Comparison of ENCODE assay signal across 8 cellular contexts in the genomic region with DNA sequence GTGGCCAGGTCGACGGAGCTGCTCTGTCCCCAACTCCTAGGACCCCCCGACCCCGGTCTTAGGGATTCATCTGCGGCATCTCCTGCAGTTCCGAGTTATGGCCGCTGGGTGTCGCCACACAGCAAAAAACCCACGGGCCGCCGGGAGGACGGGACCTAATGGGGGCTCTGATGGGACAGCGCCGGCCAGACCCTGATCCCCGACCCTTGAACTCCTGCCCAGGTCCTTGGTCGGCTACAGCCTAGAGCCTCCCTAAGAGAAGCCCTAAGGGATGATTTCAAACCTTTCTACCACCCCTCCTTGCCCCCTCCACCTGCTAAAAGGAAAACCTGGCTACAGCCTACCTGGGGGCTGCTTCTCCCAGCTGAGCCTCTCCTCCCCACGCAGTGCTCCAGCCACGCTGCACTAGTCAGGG. TPM values are rescaled to one million over a fixed set of nuclear protein-coding genes. Genes with fewer than 3 reads are reported as not detected.
DNase-seq lines count a peak whose midpoint lies in the region; ATAC-seq and TF ChIP-seq lines count a peak whose summit lies in the region.

No MANE protein-coding gene starts in this region.

- H3K36me3 Mint-ChIP-seq in CD4-positive, alpha-beta T cell (ENCODE audit: low read depth) = peaks cover 9% of the 10 kb centered on the region
- H3K36me3 Mint-ChIP-seq in naive thymus-derived CD8-positive, alpha-beta T cell = peaks cover 0 to 14% (median 1%) of the 10 kb centered on the region in 3 donors

- H3K27me3 Mint-ChIP-seq in CD4-positive, alpha-beta T cell = no peaks in the 10 kb centered on the region
- peaks cover 0 to 5% (median 0%) of the 10 kb centered on the region in 5 donors for H3K27me3 Mint-ChIP-seq in naive thymus-derived CD8-positive, alpha-beta T cell

- H3K4me3 Mint-ChIP-seq in CD4-positive, alpha-beta T cell = no peak overlapping the region
- H3K4me3 Mint-ChIP-seq in naive thymus-derived CD8-positive, alpha-beta T cell = peak overlapping the region in 1 of 10 donors; percentile 33

- H3K9me3 Mint-ChIP-seq in CD4-positive, alpha-beta T cell = no peaks in the 10 kb centered on the region
- H3K9me3 Mint-ChIP-seq in naive thymus-derived CD8-positive, alpha-beta T cell = no peaks in the 10 kb centered on the region

- H3K27me3 ChIP-seq in CD4-positive, alpha-beta T cell (ENCODE audit: control insufficient read depth, insufficient read depth, low read length) = no peaks in the 10 kb centered on the region
- peaks cover 0 to 38% (median 19%) of the 10 kb centered on the region in 3 donors for H3K27me3 ChIP-seq in stomach

- peak; percentile 39 for ATAC-seq in CD4-positive, alpha-beta T cell (ENCODE audit: poor library complexity)
- ATAC-seq in naive thymus-derived CD8-positive, alpha-beta T cell = peak; percentile 30 to 61

- peak; percentile 96 for TF ChIP-seq CTCF in CD4-positive, alpha-beta T cell (IDR thresholded peaks at IDR 0.05)
- peak in 6 of 7 experiments; percentile 64 to 96 (median 88) for TF ChIP-seq CTCF in stomach (IDR thresholded peaks at IDR 0.05)

- peaks cover 9 to 35% (median 20%) of the 10 kb centered on the region in 4 donors for H3K4me1 ChIP-seq in stomach

- no peak overlapping the region for H3K27ac Mint-ChIP-seq in CD4-positive, alpha-beta T cell
- H3K27ac Mint-ChIP-seq in naive thymus-derived CD8-positive, alpha-beta T cell = no peak overlapping the region

- peaks cover 0 to 10% (median 3%) of the 10 kb centered on the region in 4 donors for H3K36me3 ChIP-seq in stomach

- POLR2A ChIA-PET in CD4-positive, alpha-beta T cell (lab: Charles Lee) = no interaction called here
- POLR2A ChIA-PET in naive thymus-derived CD8-positive, alpha-beta T cell (lab: Charles Lee) = interaction anchor here (0.6 to 0.7 kb wide), 2 partner anchors 140 to 160 kb away, joined by 3 read pairs; no protein-coding TSS in a partner anchor

- peak; percentile 29 to 64 (median 42) for DNase-seq in CD4-positive, alpha-beta T cell
- peak; percentile 94 for DNase-seq in HuH-7 (ENCODE audit: low spot score)
- peak; percentile 35 to 53 for DNase-seq in activated CD4-positive, alpha-beta T cell treated with anti-CD3 and anti-CD28 coated beads, Interleukin-2, amount 50 U/mL, for 4 hours
- DNase-seq in effector CD4-positive, alpha-beta T cell = peak; percentile 43
- peak; percentile 23 to 77 (median 54) for DNase-seq in naive thymus-derived CD8-positive, alpha-beta T cell
- DNase-seq in stomach = peak; percentile 51
- no peak for DNase-seq in A172 (ENCODE audit: low spot score)
- DNase-seq in NCI-H1436 treated with DMSO at 0.1 percent for 48 hours (lab: John Stamatoyannopoulos, UW) = no peak

- H3K9me3 ChIP-seq in CD4-positive, alpha-beta T cell (ENCODE audit: control insufficient read depth, low read length) = no peaks in the 10 kb centered on the region
- no peaks in the 10 kb centered on the region for H3K9me3 ChIP-seq in stomach

- H3K27ac ChIP-seq in CD4-positive, alpha-beta T cell (ENCODE audit: low read depth, low read length) = no peak overlapping the region
- H3K27ac ChIP-seq in stomach = peak overlapping the region in 2 of 5 donors; percentile 27 to 73

- WGBS in stomach, 5 donors = 0 to 3% (median 1%) methylated on average over 14 to 18 of the region's 18 CpGs

- TF ChIP-seq EP300 in stomach (IDR thresholded peaks at IDR 0.05) = no peak

- intact Hi-C loops in CD4-positive, alpha-beta T cell (cut with DNase I, micrococcal nuclease) = loop anchor here (1.0 to 2.0 kb wide), 3 partner anchors 40 to 255 kb away; no protein-coding TSS in a partner anchor
- intact Hi-C loops in stomach (cut with DNase I; ENCODE audit: low total_unique reads) = loop anchor here (5.0 kb wide), 2 partner anchors 40 to 160 kb away; no protein-coding TSS in a partner anchor

- no peak for TF ChIP-seq POLR2A in stomach (IDR thresholded peaks at IDR 0.05)

- peaks cover 7% of the 10 kb centered on the region for H3K4me1 Mint-ChIP-seq in CD4-positive, alpha-beta T cell (ENCODE audit: low read depth)
- peaks cover 6 to 13% (median 9%) of the 10 kb centered on the region in 4 donors for H3K4me1 Mint-ChIP-seq in naive thymus-derived CD8-positive, alpha-beta T cell

- no peak overlapping the region for H3K4me3 ChIP-seq in stomach

- CTCF ChIA-PET in CD4-positive, alpha-beta T cell (lab: Charles Lee) = interaction anchor here (0.9 to 1.3 kb wide), 3 partner anchors 54 to 256 kb away, joined by 3 read pairs; no protein-coding TSS in a partner anchor

RNA-seq across cellular contexts. Expression of a gene that starts 30.8 kb away (rescaled TPM):
- not detected for total RNA-seq in CD4-positive, alpha-beta T cell
- total RNA-seq in naive thymus-derived CD8-positive, alpha-beta T cell = not detected
- not detected for polyA plus RNA-seq in naive thymus-derived CD8-positive, alpha-beta T cell
- 1 to 10 TPM in 1 of 5 donors, under 1 TPM in 2, not detected in 2; 0.43 to 1.3 (median 0.92) TPM for total RNA-seq in stomach
- under 1 TPM; 0.44 to 0.76 (median 0.73) TPM for polyA plus RNA-seq in stomach
- not detected in 2 replicates for total RNA-seq in A172 (2014; rRNA removed; shearing (Covaris generic))

RNA-seq across cellular contexts. Expression of a gene that starts 47.8 kb away (rescaled TPM):
- total RNA-seq in CD4-positive, alpha-beta T cell = 10 to 100 TPM; 28.7 to 33.0 TPM
- 10 to 100 TPM; 63.3 to 72.5 TPM for total RNA-seq in naive thymus-derived CD8-positive, alpha-beta T cell
- 100 to 1,000 TPM in 1 of 3 donors, 10 to 100 TPM in 2; 92.1 to 118 (median 97.8) TPM for polyA plus RNA-seq in naive thymus-derived CD8-positive, alpha-beta T cell
- total RNA-seq in stomach = 100 to 1,000 TPM in 1 of 5 donors, 10 to 100 TPM in 4; 11.6 to 125 (median 40.6) TPM
- polyA plus RNA-seq in stomach = 10 to 100 TPM; 36.6 to 53.9 (median 43.7) TPM
- total RNA-seq in A172 (2014; rRNA removed; shearing (Covaris generic)) = 40.3 and 40.6 TPM in 2 replicates

RNA-seq across cellular contexts. Expression of a gene that starts 48.0 kb away (rescaled TPM):
- total RNA-seq in CD4-positive, alpha-beta T cell = 100 to 1,000 TPM; 111 to 116 TPM
- 100 to 1,000 TPM; 155 to 175 TPM for total RNA-seq in naive thymus-derived CD8-positive, alpha-beta T cell
- 10 to 100 TPM; 20.6 to 34.8 (median 26.0) TPM for polyA plus RNA-seq in naive thymus-derived CD8-positive, alpha-beta T cell
- total RNA-seq in stomach = 100 to 1,000 TPM in 1 of 5 donors, 10 to 100 TPM in 4; 22.3 to 249 (median 46.1) TPM
- 10 to 100 TPM; 21.7 to 33.0 (median 22.3) TPM for polyA plus RNA-seq in stomach
- total RNA-seq in A172 (2014; rRNA removed; shearing (Covaris generic)) = 26.9 and 34.3 TPM in 2 replicates

Comparison
In these comparisons a context has a peak if more than half of its experiments do, and no peak if none do; other contexts are left out.
1. DNase-seq: peak in CD4-positive, alpha-beta T cell (10 of 10), HuH-7 (single experiment), activated CD4-positive, alpha-beta T cell treated with anti-CD3 and anti-CD28 coated beads, Interleukin-2, amount 50 U/mL, for 4 hours (2 of 2), effector CD4-positive, alpha-beta T cell (single experiment), naive thymus-derived CD8-positive, alpha-beta T cell (10 of 10) and stomach (single experiment); none in A172 (single experiment) and NCI-H1436 treated with DMSO at 0.1 percent for 48 hours (single experiment).